15 cellular contexts compared by ENCODE assay signal in the genomic region with DNA sequence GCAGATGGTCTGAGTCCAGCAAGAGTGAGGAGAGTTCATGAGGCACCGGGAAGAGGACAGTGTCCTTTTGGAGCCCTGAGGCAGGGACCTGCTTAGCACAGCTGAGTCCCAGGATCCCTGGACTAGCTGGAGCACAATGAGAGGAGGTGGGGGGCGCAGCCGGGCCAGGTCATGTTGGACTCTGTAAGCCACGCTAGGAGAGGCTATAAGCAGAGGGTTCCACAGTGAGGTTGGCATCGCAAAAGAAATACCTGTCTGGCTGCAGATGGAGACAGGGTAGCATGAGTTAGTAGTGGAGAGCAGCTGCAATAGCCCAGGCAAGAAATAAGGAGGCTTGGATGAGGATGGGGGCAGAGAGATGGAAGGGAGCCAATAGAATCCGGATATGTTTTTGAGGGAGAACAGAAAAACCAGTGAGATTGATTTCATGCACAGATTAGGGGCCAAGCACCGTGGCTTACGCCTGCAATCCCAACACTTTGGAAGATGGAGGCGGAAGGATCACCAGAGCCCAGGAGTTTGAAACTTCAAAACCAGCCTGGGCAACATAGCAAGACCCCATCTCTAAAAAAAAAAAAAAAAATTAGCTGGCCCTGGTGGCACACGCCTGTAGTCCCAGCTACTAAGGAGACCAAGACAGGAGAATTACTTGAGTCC.
DNase-seq lines count a peak whose midpoint lies in the region; ATAC-seq and TF ChIP-seq lines count a peak whose summit lies in the region.
"Had no signal": no experiment of that assay in that cellular context is flagged by ENCODE, and none has a peak within 500 bp of the region (broad histone marks: within the 10 kb centered on the region; RNA-seq: fewer than 3 reads in every experiment).

No MANE protein-coding gene starts in this region.

- 0 out of 2 replicates have a peak, but pooled peaks cover 6% of the 10 kb centered on the region for H3F3A ChIP-seq in GM23248 (ENCODE audit: insufficient read depth)

- H3K4me1 Mint-ChIP-seq in activated T-helper 1 cell treated with anti-CD3 and anti-CD28 coated beads, Interleukin-12 subunit alpha, Interleukin-12 subunit beta, Interleukin-2, Interleukin-4 antibody, amounts not matched to agents 30 ng/mL and 10 ng/mL and 1 ng/mL, durations not matched to agents 14 hours and 24 hours and 36 hours (ENCODE audit: low read depth), result peaks cover 34% of the 10 kb centered on the region

- no peaks in the 10 kb centered on the region for H3K36me3 ChIP-seq in GM23248 (ENCODE audit: low read depth)
- H3K36me3 ChIP-seq in left ventricle myocardium inferior, result no peaks in the 10 kb centered on the region
- H3K36me3 ChIP-seq in sigmoid colon, result no peaks in the 10 kb centered on the region
- H3K36me3 ChIP-seq in left lung, result no peaks in the 10 kb centered on the region

- H3K4me1 ChIP-seq in GM23248 (ENCODE audit: insufficient read depth) (peaks cover 8% of the 10 kb centered on the region), left ventricle myocardium inferior (peaks cover 18% of the 10 kb centered on the region), sigmoid colon (peaks cover 0 to 19% (median 17%) of the 10 kb centered on the region in 4 donors), left lung (peaks cover 4 to 13% of the 10 kb centered on the region in 2 donors)

- in situ Hi-C loops in GM23248 (cut with MboI), result no loop called here

- no peak overlapping the region for H3K4me3 ChIP-seq in GM23248
- no peak overlapping the region for H3K4me3 ChIP-seq in left ventricle myocardium inferior
- no peak overlapping the region for H3K4me3 ChIP-seq in sigmoid colon
- H3K4me3 ChIP-seq in left lung, result no peak overlapping the region

- no peaks in the 10 kb centered on the region for H3K79me2 ChIP-seq in GM23248 (ENCODE audit: insufficient read depth)

- no peaks in the 10 kb centered on the region for H3K9me2 ChIP-seq in GM23248 (ENCODE audit: insufficient read depth)

- no peak overlapping the region for H2AFZ ChIP-seq in GM23248

- intact Hi-C loops in activated T-helper 1 cell treated with anti-CD3 and anti-CD28 coated beads, Interleukin-12 subunit alpha, Interleukin-12 subunit beta, Interleukin-2, Interleukin-4 antibody, amounts not matched to agents 30 ng/mL and 10 ng/mL and 1 ng/mL, durations not matched to agents 14 hours and 24 hours and 36 hours (cut with micrococcal nuclease), result loop anchor here (1.0 to 10.0 kb wide), 9 partner anchors 10 to 355 kb away; partner anchors contain the start of gene TNFRSF1B
- intact Hi-C loops in left ventricle myocardium inferior (cut with micrococcal nuclease), result no loop called here
- intact Hi-C loops in sigmoid colon (cut with DNase I), result loop anchor here (2.0 kb wide), 1 partner anchor 21 kb away; no protein-coding TSS in a partner anchor
- intact Hi-C loops in left lung (cut with DNase I), result no loop called here

- no peaks in the 10 kb centered on the region for H3K27me3 Mint-ChIP-seq in activated T-helper 1 cell treated with anti-CD3 and anti-CD28 coated beads, Interleukin-12 subunit alpha, Interleukin-12 subunit beta, Interleukin-2, Interleukin-4 antibody, amounts not matched to agents 30 ng/mL and 10 ng/mL and 1 ng/mL, durations not matched to agents 14 hours and 24 hours and 36 hours (ENCODE audit: insufficient read depth)
- H3K27me3 Mint-ChIP-seq: activated CD4-positive, alpha-beta memory T cell treated with anti-CD3 and anti-CD28 coated beads for 36 hours had no signal

- H4K20me1 ChIP-seq in GM23248 (ENCODE audit: insufficient read depth), result no peaks in the 10 kb centered on the region

- TF ChIP-seq POLR2A in sigmoid colon (IDR thresholded peaks at IDR 0.05), result no peak

- TF ChIP-seq EP300 in sigmoid colon (IDR thresholded peaks at IDR 0.05), result no peak

- H3K27ac ChIP-seq in GM23248, result no peak overlapping the region
- peak overlapping the region; percentile 16 for H3K27ac ChIP-seq in left ventricle myocardium inferior (replicated peaks)
- H3K27ac ChIP-seq in sigmoid colon, result peak overlapping the region; percentile 45 to 85 (median 79)
- no peak overlapping the region for H3K27ac ChIP-seq in left lung

- H3K27me3 ChIP-seq in GM23248 (replicated peaks; ENCODE audit: insufficient read depth), result no peaks in the 10 kb centered on the region
- H3K27me3 ChIP-seq in left ventricle myocardium inferior (ENCODE audit: low read depth), result no peaks in the 10 kb centered on the region
- H3K27me3 ChIP-seq in sigmoid colon, result no peaks in the 10 kb centered on the region
- H3K27me3 ChIP-seq in left lung, result no peaks in the 10 kb centered on the region

- WGBS in GM23248 (ENCODE audit: low coverage in 1 of 2, low lambda C conversion rate in 2 of 2, missing lambda C conversion rate in 2 of 2), 2 experiments, result 82 to 84% methylated on average over 10 of the region's 10 CpGs
- 94 to 95% methylated on average over 10 of the region's 10 CpGs for WGBS in sigmoid colon, 2 donors

- peaks cover 4% of the 10 kb centered on the region for H3K9me3 Mint-ChIP-seq in activated T-helper 1 cell treated with anti-CD3 and anti-CD28 coated beads, Interleukin-12 subunit alpha, Interleukin-12 subunit beta, Interleukin-2, Interleukin-4 antibody, amounts not matched to agents 30 ng/mL and 10 ng/mL and 1 ng/mL, durations not matched to agents 14 hours and 24 hours and 36 hours
- H3K9me3 Mint-ChIP-seq: activated CD4-positive, alpha-beta memory T cell treated with anti-CD3 and anti-CD28 coated beads for 36 hours had no signal

- TF ChIP-seq CTCF in left ventricle myocardium inferior (IDR thresholded peaks at IDR 0.05; ENCODE audit: borderline replicate concordance), result no peak
- TF ChIP-seq CTCF in sigmoid colon (IDR thresholded peaks at IDR 0.05), result no peak
- no peak for TF ChIP-seq CTCF in left lung (IDR thresholded peaks at IDR 0.05)

- DNase-seq in GM23248, result no peak
- DNase-seq in activated T-helper 1 cell treated with anti-CD3 and anti-CD28 coated beads, Interleukin-12 subunit alpha, Interleukin-12 subunit beta, Interleukin-2, Interleukin-4 antibody, amounts not matched to agents 30 ng/mL and 10 ng/mL and 1 ng/mL, durations not matched to agents 14 hours and 24 hours and 36 hours (ENCODE audit: low spot score), result no peak
- DNase-seq in left ventricle myocardium inferior, result no peak
- no peak for DNase-seq in sigmoid colon
- no peak for DNase-seq in HPDE6-E6E7 (ENCODE audit: extremely low spot score)
- no peak for DNase-seq in NCI-H2107 treated with DMSO at 0.1 percent for 48 hours (lab: John Stamatoyannopoulos, UW; ENCODE audit: unreplicated experiment)
- no peak for DNase-seq in left lobe of liver (ENCODE audit: low spot score)
- no peak for DNase-seq in left lung
- DNase-seq: AML-193, Calu3, foreskin fibroblast, left cardiac atrium, NCI-H1694 treated with DMSO at 0.1 percent for 48 hours, NCI-H510A had no signal

- H3K27ac Mint-ChIP-seq in activated T-helper 1 cell treated with anti-CD3 and anti-CD28 coated beads, Interleukin-12 subunit alpha, Interleukin-12 subunit beta, Interleukin-2, Interleukin-4 antibody, amounts not matched to agents 30 ng/mL and 10 ng/mL and 1 ng/mL, durations not matched to agents 14 hours and 24 hours and 36 hours, result peak overlapping the region; percentile 62

- H3K4me3 Mint-ChIP-seq in activated T-helper 1 cell treated with anti-CD3 and anti-CD28 coated beads, Interleukin-12 subunit alpha, Interleukin-12 subunit beta, Interleukin-2, Interleukin-4 antibody, amounts not matched to agents 30 ng/mL and 10 ng/mL and 1 ng/mL, durations not matched to agents 14 hours and 24 hours and 36 hours, result no peak overlapping the region
- H3K4me3 Mint-ChIP-seq: activated CD4-positive, alpha-beta memory T cell treated with anti-CD3 and anti-CD28 coated beads for 36 hours had no signal

- peak overlapping the region; percentile 39; the same call in 1 of the 2 replicates for H3K9ac ChIP-seq in GM23248

- H3K9me3 ChIP-seq in GM23248 (ENCODE audit: low read depth) (no peaks in the 10 kb centered on the region), left ventricle myocardium inferior (replicated peaks) (no peaks in the 10 kb centered on the region), sigmoid colon (no peaks in the 10 kb centered on the region), left lung (no peaks in the 10 kb centered on the region)

- no peak overlapping the region for H3K4me2 ChIP-seq in GM23248 (ENCODE audit: unreplicated experiment)

- ATAC-seq in left lobe of liver (no peak), left lung (no peak)

- peaks cover 21% of the 10 kb centered on the region for H3K36me3 Mint-ChIP-seq in activated T-helper 1 cell treated with anti-CD3 and anti-CD28 coated beads, Interleukin-12 subunit alpha, Interleukin-12 subunit beta, Interleukin-2, Interleukin-4 antibody, amounts not matched to agents 30 ng/mL and 10 ng/mL and 1 ng/mL, durations not matched to agents 14 hours and 24 hours and 36 hours (ENCODE audit: low read depth)

Comparison
In these comparisons a context has a peak if more than half of its experiments do, and no peak if none do; other contexts are left out.
1. H3K27ac ChIP-seq: peak in left ventricle myocardium inferior (single experiment) and sigmoid colon (4 of 4); none in GM23248 (single experiment) and left lung (0 of 2).
2. intact Hi-C loops: an anchor here in activated T-helper 1 cell treated with anti-CD3 and anti-CD28 coated beads, Interleukin-12 subunit alpha, Interleukin-12 subunit beta, Interleukin-2, Interleukin-4 antibody, amounts not matched to agents 30 ng/mL and 10 ng/mL and 1 ng/mL, durations not matched to agents 14 hours and 24 hours and 36 hours (1.0 to 10.0 kb wide) and sigmoid colon (2.0 kb wide); none called in left ventricle myocardium inferior and left lung.